ENCODE assay signal across 2 cellular contexts in the genomic region with DNA sequence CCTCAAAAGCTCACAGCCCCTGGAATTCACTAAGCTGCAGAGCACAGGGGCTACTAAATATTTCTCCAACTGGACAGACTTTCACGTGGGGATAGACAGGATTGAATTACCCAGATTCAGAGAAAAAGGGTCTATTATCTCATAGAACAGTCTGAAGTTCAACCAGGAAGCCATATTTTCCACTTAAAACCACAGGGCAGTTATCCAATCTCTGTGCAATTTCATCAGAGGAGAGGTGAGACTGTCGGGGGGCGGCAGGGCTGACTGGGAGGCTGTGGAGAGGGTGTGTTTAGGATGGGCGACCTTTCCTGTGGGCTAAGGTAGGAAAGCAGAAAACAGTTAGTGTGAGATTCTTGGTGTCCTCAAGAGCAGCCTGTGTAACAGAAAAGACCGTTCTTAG.
TF ChIP-seq lines count a peak whose summit lies in the region.

No MANE protein-coding gene starts in this region.

TF ChIP-seq in HCT116, 20 proteins besides CTCF, POLR2A, EP300 and RAD21:
- TF ChIP-seq EZH2phosphoT487 (IDR thresholded peaks at IDR 0.05; ENCODE audit: borderline replicate concordance) = no peak
- TF ChIP-seq SIN3A (IDR thresholded peaks at IDR 0.05; ENCODE audit: low read depth) = no peak
- TF ChIP-seq, protein P1, sequence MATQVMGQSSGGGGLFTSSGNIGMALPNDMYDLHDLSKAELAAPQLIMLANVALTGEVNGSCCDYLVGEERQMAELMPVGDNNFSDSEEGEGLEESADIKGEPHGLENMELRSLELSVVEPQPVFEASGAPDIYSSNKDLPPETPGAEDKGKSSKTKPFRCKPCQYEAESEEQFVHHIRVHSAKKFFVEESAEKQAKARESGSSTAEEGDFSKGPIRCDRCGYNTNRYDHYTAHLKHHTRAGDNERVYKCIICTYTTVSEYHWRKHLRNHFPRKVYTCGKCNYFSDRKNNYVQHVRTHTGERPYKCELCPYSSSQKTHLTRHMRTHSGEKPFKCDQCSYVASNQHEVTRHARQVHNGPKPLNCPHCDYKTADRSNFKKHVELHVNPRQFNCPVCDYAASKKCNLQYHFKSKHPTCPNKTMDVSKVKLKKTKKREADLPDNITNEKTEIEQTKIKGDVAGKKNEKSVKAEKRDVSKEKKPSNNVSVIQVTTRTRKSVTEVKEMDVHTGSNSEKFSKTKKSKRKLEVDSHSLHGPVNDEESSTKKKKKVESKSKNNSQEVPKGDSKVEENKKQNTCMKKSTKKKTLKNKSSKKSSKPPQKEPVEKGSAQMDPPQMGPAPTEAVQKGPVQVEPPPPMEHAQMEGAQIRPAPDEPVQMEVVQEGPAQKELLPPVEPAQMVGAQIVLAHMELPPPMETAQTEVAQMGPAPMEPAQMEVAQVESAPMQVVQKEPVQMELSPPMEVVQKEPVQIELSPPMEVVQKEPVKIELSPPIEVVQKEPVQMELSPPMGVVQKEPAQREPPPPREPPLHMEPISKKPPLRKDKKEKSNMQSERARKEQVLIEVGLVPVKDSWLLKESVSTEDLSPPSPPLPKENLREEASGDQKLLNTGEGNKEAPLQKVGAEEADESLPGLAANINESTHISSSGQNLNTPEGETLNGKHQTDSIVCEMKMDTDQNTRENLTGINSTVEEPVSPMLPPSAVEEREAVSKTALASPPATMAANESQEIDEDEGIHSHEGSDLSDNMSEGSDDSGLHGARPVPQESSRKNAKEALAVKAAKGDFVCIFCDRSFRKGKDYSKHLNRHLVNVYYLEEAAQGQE (IDR thresholded peaks at IDR 0.05; ENCODE audit: low read depth) = no peak
- no peak for TF ChIP-seq FOSL1 (IDR thresholded peaks at IDR 0.05; ENCODE audit: low read depth)
- no peak for TF ChIP-seq SP1 (IDR thresholded peaks at IDR 0.05; ENCODE audit: low read depth)
- no peak for TF ChIP-seq ELF1 (IDR thresholded peaks at IDR 0.05; ENCODE audit: borderline replicate concordance, low read depth)
- TF ChIP-seq EZH2 (IDR thresholded peaks at IDR 0.05) = no peak
- no peak for TF ChIP-seq TCF7L2 (IDR thresholded peaks at IDR 0.05; ENCODE audit: borderline replicate concordance, extremely low read depth, insufficient read depth, insufficient read length)
- TF ChIP-seq ZFX (IDR thresholded peaks at IDR 0.05) = no peak
- TF ChIP-seq YY1 (IDR thresholded peaks at IDR 0.05; ENCODE audit: extremely low read depth, insufficient replicate concordance, low read depth, low read length) = no peak
- TF ChIP-seq CBX3 (IDR thresholded peaks at IDR 0.05; ENCODE audit: low read depth) = no peak
- TF ChIP-seq, protein P2, sequence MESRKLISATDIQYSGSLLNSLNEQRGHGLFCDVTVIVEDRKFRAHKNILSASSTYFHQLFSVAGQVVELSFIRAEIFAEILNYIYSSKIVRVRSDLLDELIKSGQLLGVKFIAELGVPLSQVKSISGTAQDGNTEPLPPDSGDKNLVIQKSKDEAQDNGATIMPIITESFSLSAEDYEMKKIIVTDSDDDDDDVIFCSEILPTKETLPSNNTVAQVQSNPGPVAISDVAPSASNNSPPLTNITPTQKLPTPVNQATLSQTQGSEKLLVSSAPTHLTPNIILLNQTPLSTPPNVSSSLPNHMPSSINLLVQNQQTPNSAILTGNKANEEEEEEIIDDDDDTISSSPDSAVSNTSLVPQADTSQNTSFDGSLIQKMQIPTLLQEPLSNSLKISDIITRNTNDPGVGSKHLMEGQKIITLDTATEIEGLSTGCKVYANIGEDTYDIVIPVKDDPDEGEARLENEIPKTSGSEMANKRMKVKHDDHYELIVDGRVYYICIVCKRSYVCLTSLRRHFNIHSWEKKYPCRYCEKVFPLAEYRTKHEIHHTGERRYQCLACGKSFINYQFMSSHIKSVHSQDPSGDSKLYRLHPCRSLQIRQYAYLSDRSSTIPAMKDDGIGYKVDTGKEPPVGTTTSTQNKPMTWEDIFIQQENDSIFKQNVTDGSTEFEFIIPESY (IDR thresholded peaks at IDR 0.05; ENCODE audit: extremely low read depth, insufficient replicate concordance, low read length) = no peak
- TF ChIP-seq CEBPB (IDR thresholded peaks at IDR 0.05; ENCODE audit: low read depth) = no peak

TF ChIP-seq in HepG2, 621 proteins besides CTCF, POLR2A, EP300 and RAD21:
- TF ChIP-seq, protein P3, sequence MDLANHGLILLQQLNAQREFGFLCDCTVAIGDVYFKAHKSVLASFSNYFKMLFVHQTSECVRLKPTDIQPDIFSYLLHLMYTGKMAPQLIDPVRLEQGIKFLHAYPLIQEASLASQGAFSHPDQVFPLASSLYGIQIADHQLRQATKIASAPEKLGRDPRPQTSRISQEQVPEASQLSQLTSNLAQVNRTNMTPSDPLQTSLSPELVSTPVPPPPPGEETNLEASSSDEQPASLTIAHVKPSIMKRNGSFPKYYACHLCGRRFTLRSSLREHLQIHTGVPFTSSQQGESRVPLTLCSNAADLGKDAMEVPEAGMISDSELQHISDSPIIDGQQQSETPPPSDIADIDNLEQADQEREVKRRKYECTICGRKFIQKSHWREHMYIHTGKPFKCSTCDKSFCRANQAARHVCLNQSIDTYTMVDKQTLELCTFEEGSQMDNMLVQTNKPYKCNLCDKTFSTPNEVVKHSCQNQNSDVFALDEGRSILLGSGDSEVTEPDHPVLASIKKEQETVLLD (CRISPR knock-in tag; IDR thresholded peaks at IDR 0.05; ENCODE audit: low read depth) = no peak
- TF ChIP-seq ZNF317 (CRISPR knock-in tag; IDR thresholded peaks at IDR 0.05) (no peak), ZNF383 (CRISPR knock-in tag; IDR thresholded peaks at IDR 0.05; ENCODE audit: borderline replicate concordance) (no peak), SIX1 (CRISPR knock-in tag; IDR thresholded peaks at IDR 0.05; ENCODE audit: borderline replicate concordance) (no peak), ZNF556 (CRISPR knock-in tag; IDR thresholded peaks at IDR 0.05; ENCODE audit: borderline replicate concordance) (no peak)
